8 cellular contexts compared by ENCODE assay signal in the genomic region with DNA sequence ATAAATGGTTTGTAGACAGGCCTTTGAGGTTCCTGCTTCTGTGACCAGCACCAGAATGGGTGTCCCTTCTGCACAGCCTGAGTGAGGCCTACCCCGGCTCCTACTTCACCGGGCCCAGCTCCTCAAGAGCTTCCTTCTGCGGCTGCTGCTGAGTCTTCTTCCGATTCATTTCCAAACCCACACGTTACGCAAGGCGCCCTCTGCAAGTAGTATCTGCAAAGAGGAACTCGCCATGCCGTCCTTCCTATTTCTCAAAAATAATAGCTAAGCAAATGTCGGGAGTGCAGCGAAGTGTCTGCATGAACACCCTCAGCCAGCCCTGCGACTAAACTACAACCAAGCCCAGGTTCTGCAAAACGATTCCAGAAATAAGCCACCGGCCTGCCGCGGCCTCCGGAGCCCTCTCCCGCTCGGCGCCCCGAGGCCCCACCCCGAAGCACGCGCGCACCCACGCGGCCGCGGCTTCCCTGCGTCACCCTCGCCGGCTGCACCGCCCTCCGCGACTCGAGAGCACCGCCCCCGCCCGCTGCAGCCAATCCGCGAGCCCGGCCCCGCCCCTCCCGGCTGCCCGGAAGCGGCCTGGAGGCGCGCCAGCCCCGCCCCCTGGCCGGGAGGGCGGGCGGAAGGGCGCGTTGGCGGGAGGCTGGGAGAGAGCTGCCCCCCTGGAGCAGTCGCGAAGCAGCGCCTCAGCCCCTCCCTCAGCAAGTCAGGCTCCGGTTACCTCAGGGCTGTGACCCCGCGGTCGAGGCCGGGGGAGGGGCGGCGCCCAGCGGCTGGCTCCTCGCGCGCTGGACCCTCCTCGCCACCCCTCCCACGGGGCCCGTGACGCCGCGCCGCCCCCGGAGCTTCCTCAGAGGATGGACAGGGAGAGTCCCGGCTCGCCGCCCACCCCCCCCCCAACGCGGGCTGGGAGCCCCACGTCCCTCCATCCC. TPM values are rescaled to one million over a fixed set of nuclear protein-coding genes. Genes with fewer than 3 reads are reported as not detected.
DNase-seq lines count a peak whose midpoint lies in the region; ATAC-seq and TF ChIP-seq lines count a peak whose summit lies in the region.

No MANE protein-coding gene starts in this region.

- peak; percentile 63 to 97 (median 90) for DNase-seq in C1 segment of cervical spinal cord (lab: John Stamatoyannopoulos, UW)
- DNase-seq in NCI-H82 (lab: John Stamatoyannopoulos, UW): peak; percentile 98
- DNase-seq in activated CD4-positive, alpha-beta T cell treated with anti-CD3 and anti-CD28 coated beads, Interleukin-2, amount 50 U/mL, for 48 hours: peak; percentile 98
- DNase-seq in dermis blood vessel endothelial cell: peak; percentile 97
- peak; percentile 91 to 99 for DNase-seq in lower leg skin (ENCODE audit: low spot score in 2 of 2)
- DNase-seq in stimulated activated CD4-positive, alpha-beta T cell treated with anti-CD3 and anti-CD28 coated beads, Interleukin-4, amount 100 ng/mL, for 1 hour: peak; percentile 99

- ATAC-seq in GM19328 (IDR thresholded peaks at IDR 0.05; ENCODE audit: unreplicated experiment): peak; percentile 54
- peak; percentile 57 for ATAC-seq in HG03460 (IDR thresholded peaks at IDR 0.05; ENCODE audit: unreplicated experiment)

- peak overlapping the region; percentile 52 for H3K4me3 ChIP-seq in lower leg skin (ENCODE audit: low read depth, poor library complexity, severe bottlenecking)

- WGBS in lower leg skin, 2 donors: 0 to 3% methylated on average over 17 to 72 of the region's 83 CpGs

- TF ChIP-seq POLR2A in lower leg skin (IDR thresholded peaks at IDR 0.05): peak in 1 of 2 donors; percentile 18

- TF ChIP-seq CTCF in lower leg skin (IDR thresholded peaks at IDR 0.05): no peak

- intact Hi-C loops in lower leg skin (cut with DNase I; ENCODE audit: low total_unique reads): no loop called here

RNA-seq across cellular contexts. Expression of gene MNT, which starts 8.3 kb away (rescaled TPM):
- total RNA-seq in dermis blood vessel endothelial cell: 3.9 and 5.1 TPM in 2 replicates
- 10 to 100 TPM; 10.3 to 28.6 (median 15.4) TPM for total RNA-seq in lower leg skin

RNA-seq across cellular contexts. Expression of gene SGSM2, which starts 55.2 kb away (rescaled TPM):
- 52.6 and 70.3 TPM in 2 replicates for total RNA-seq in dermis blood vessel endothelial cell
- 10 to 100 TPM; 42.6 to 97.1 (median 56.5) TPM for total RNA-seq in lower leg skin

RNA-seq across cellular contexts. Expression of gene TSR1, which starts 56.3 kb away (rescaled TPM):
- total RNA-seq in dermis blood vessel endothelial cell: 44.8 and 56.3 TPM in 2 replicates
- 10 to 100 TPM; 40.0 to 48.0 (median 44.5) TPM for total RNA-seq in lower leg skin

Comparison
In these comparisons a context has a peak if more than half of its experiments do, and no peak if none do; other contexts are left out.
1. Peak in every context shown above with its lines: DNase-seq, ATAC-seq and H3K4me3 ChIP-seq.